Comparison of ENCODE assay signal across 11 cellular contexts in genomic region chr6:95133578-95133977, GRCh38.
A peak's percentile ranks its signal among the peaks of the same experiment; 100 is the strongest.
DNase-seq lines count a peak whose midpoint lies in the region; ATAC-seq and TF ChIP-seq lines count a peak whose summit lies in the region.
"Had no signal": no experiment of that assay in that cellular context is flagged by ENCODE, and none has a peak within 500 bp of the region (broad histone marks: within the 10 kb centered on the region; RNA-seq: fewer than 3 reads in every experiment).

No MANE protein-coding gene starts in this region.

- H3K36me3 Mint-ChIP-seq in WTC11, result no peaks in the 10 kb centered on the region
- H3K36me3 Mint-ChIP-seq in HFFc6 (ENCODE audit: low read depth), result no peaks in the 10 kb centered on the region
- H3K36me3 Mint-ChIP-seq: activated CD8-positive, alpha-beta memory T cell treated with anti-CD3 and anti-CD28 coated beads, Interleukin-2, amount 10 ng/mL, durations not matched to agents 7 days and 5 days; mesothelial cell of epicardium had no signal

- TF ChIP-seq CTCF in WTC11 (IDR thresholded peaks at IDR 0.05) (no peak), right lobe of liver (IDR thresholded peaks at IDR 0.05) (peak; percentile 30 to 73 (median 50)), HFFc6 (IDR thresholded peaks at IDR 0.05) (no peak)

- no peaks in the 10 kb centered on the region for H3K9me3 ChIP-seq in right lobe of liver
- H3K9me3 ChIP-seq: SJSA1 had no signal

- H3K9me3 Mint-ChIP-seq in WTC11 (no peaks in the 10 kb centered on the region), HFFc6 (peaks cover 32% of the 10 kb centered on the region)
- H3K9me3 Mint-ChIP-seq: mesothelial cell of epicardium had no signal

- H3K27ac Mint-ChIP-seq in WTC11 (no peak overlapping the region), HFFc6 (no peak overlapping the region)
- H3K27ac Mint-ChIP-seq: activated CD8-positive, alpha-beta memory T cell treated with anti-CD3 and anti-CD28 coated beads, Interleukin-2, amount 10 ng/mL, durations not matched to agents 7 days and 5 days; mesothelial cell of epicardium had no signal

- no peak overlapping the region for H3K4me3 Mint-ChIP-seq in WTC11
- H3K4me3 Mint-ChIP-seq in HFFc6, result no peak overlapping the region
- H3K4me3 Mint-ChIP-seq: activated CD8-positive, alpha-beta memory T cell treated with anti-CD3 and anti-CD28 coated beads, Interleukin-2, amount 10 ng/mL, durations not matched to agents 7 days and 5 days; mesothelial cell of epicardium had no signal

- H3K4me1 ChIP-seq in right lobe of liver, result peaks cover 0 to 3% (median 0%) of the 10 kb centered on the region in 4 donors
- H3K4me1 ChIP-seq: SJSA1 had no signal

- intact Hi-C loops in right lobe of liver (cut with DNase I) (no loop called here), sciatic nerve (cut with DNase I) (no loop called here)

- CTCF ChIA-PET in WTC11 (lab: Charles Lee), result no interaction called here

- H3K27me3 ChIP-seq in right lobe of liver, result no peaks in the 10 kb centered on the region
- H3K27me3 ChIP-seq: SJSA1 had no signal

- no peaks in the 10 kb centered on the region for H3K36me3 ChIP-seq in right lobe of liver
- H3K36me3 ChIP-seq: SJSA1 had no signal

- H3K4me1 Mint-ChIP-seq in WTC11 (no peaks in the 10 kb centered on the region), HFFc6 (ENCODE audit: low read depth) (no peaks in the 10 kb centered on the region)
- H3K4me1 Mint-ChIP-seq: activated CD8-positive, alpha-beta memory T cell treated with anti-CD3 and anti-CD28 coated beads, Interleukin-2, amount 10 ng/mL, durations not matched to agents 7 days and 5 days had no signal

- ATAC-seq in WTC11 (peak; percentile 53), right lobe of liver (peak; percentile 90 to 94 (median 91)), sciatic nerve (no peak), HG03025 (IDR thresholded peaks at IDR 0.05; ENCODE audit: low FRiP score, unreplicated experiment) (no peak)
- ATAC-seq: activated CD8-positive, alpha-beta memory T cell treated with anti-CD3 and anti-CD28 coated beads, Interleukin-2, amount 10 ng/mL, durations not matched to agents 7 days and 5 days had no signal

- POLR2A ChIA-PET in WTC11 (lab: Charles Lee), result no interaction called here

- WGBS in right lobe of liver (ENCODE audit: insufficient coverage, low coverage, low lambda C conversion rate, missing lambda C conversion rate), result 9% methylated on average over 5 of the region's 5 CpGs

- peak; percentile 20 to 67 (median 24) for DNase-seq in NCI-H1417 (lab: John Stamatoyannopoulos, UW)
- no peak for DNase-seq in NCI-H1417 treated with DMSO at 0.1 percent for 48 hours (lab: John Stamatoyannopoulos, UW)
- peak; percentile 24 for DNase-seq in NAMALWA (ENCODE audit: low spot score)
- DNase-seq in WTC11 (ENCODE audit: low spot score), result no peak
- no peak for DNase-seq in right lobe of liver
- no peak for DNase-seq in HFFc6
- no peak for DNase-seq in sciatic nerve (ENCODE audit: low spot score)
- DNase-seq: activated CD8-positive, alpha-beta memory T cell treated with anti-CD3 and anti-CD28 coated beads, Interleukin-2, amount 10 ng/mL, durations not matched to agents 7 days and 5 days had no signal

- H3K27me3 Mint-ChIP-seq in WTC11 (ENCODE audit: low read depth) (no peaks in the 10 kb centered on the region), HFFc6 (ENCODE audit: insufficient read depth) (no peaks in the 10 kb centered on the region; the same call in 1 of the 2 replicates)
- H3K27me3 Mint-ChIP-seq: activated CD8-positive, alpha-beta memory T cell treated with anti-CD3 and anti-CD28 coated beads, Interleukin-2, amount 10 ng/mL, durations not matched to agents 7 days and 5 days had no signal

- H3K4me3 ChIP-seq in right lobe of liver, result no peak overlapping the region
- H3K4me3 ChIP-seq: SJSA1 had no signal

- TF ChIP-seq POLR2A in right lobe of liver (IDR thresholded peaks at IDR 0.05), result no peak

- H3K27ac ChIP-seq in right lobe of liver, result no peak overlapping the region
- H3K27ac ChIP-seq: SJSA1 had no signal

TF ChIP-seq in WTC11, 78 proteins besides CTCF, POLR2A, EP300 and RAD21 (continues in another document):
- TF ChIP-seq ATF6 (CRISPR knock-in tag; IDR thresholded peaks at IDR 0.05) (no peak), HMGA2 (CRISPR knock-in tag; IDR thresholded peaks at IDR 0.05) (no peak), NFE2L1 (CRISPR knock-in tag; IDR thresholded peaks at IDR 0.05) (no peak), NFYB (CRISPR knock-in tag; conservative IDR thresholded peaks at IDR 0.05; ENCODE audit: low read depth) (no peak), USF2 (CRISPR knock-in tag; IDR thresholded peaks at IDR 0.05) (no peak), RELA (CRISPR knock-in tag; IDR thresholded peaks at IDR 0.05; ENCODE audit: borderline replicate concordance) (no peak), RORB (CRISPR knock-in tag; IDR thresholded peaks at IDR 0.05) (no peak), ARID4B (CRISPR knock-in tag; IDR thresholded peaks at IDR 0.05; ENCODE audit: borderline replicate concordance) (no peak), ZBTB21 (CRISPR knock-in tag; IDR thresholded peaks at IDR 0.05; ENCODE audit: borderline replicate concordance) (no peak)

Comparison
In these comparisons a context has a peak if more than half of its experiments do, and no peak if none do; other contexts are left out.
1. DNase-seq: peak in NCI-H1417 (3 of 3) and NAMALWA (single experiment); none in NCI-H1417 treated with DMSO at 0.1 percent for 48 hours (single experiment), WTC11 (single experiment), right lobe of liver (0 of 3), HFFc6 (single experiment) and sciatic nerve (single experiment).
2. ATAC-seq: peak in WTC11 (single experiment) and right lobe of liver (4 of 4); none in sciatic nerve (single experiment) and HG03025 (single experiment).
3. CTCF ChIP-seq: peak in right lobe of liver (4 of 4); none in WTC11 (single experiment) and HFFc6 (single experiment).